Comparison of ENCODE assay signal across 1 cellular context in genomic region chr4:7781993-7782392, GRCh38.
TF ChIP-seq lines count a peak whose summit lies in the region.

No MANE protein-coding gene starts in this region.

TF ChIP-seq in K562, 482 proteins besides CTCF, POLR2A, EP300 and RAD21 (continued from another document):
- no peak for TF ChIP-seq NCOA6 (IDR thresholded peaks at IDR 0.05)
